8 cellular contexts compared by ENCODE assay signal in the genomic region with DNA sequence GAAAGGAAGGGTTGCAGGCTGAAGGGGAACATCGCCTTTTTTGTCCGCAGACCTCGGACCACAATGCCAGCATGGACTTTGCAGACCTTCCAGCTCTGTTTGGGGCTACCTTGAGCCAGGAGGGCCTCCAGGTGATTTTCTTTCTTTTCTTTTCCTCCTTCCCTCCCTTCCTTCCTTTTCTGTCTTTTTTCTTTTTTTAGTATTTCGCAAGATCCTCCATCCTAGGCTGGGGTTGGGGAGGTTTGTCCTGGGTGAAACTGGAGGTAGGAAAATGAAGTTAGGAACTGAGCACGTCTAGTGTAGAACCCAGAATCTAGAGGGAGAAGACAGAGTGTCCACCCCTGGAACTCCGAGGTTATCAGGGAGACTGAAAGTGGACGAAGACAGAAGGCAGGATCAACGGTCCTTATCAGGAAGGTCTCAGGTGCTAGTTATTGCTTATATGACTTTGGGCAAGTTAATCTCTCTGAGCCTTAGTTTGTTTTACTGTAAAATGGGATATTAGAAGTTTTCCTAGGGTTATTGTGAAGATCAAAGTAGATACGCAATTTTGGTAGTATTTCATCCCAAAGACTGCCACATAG.
DNase-seq lines count a peak whose midpoint lies in the region; ATAC-seq lines count a peak whose summit lies in the region.

No MANE protein-coding gene starts in this region.

- no peaks in the 10 kb centered on the region for H3K27me3 ChIP-seq in HUES48 (ENCODE audit: control insufficient read depth, insufficient read depth, low read length)

- peaks cover 13% of the 10 kb centered on the region for H3K36me3 Mint-ChIP-seq in activated naive CD8-positive, alpha-beta T cell

- peak overlapping the region; percentile 99 for H3K27ac ChIP-seq in HUES48 (ENCODE audit: low read depth, low read length)

- peaks cover 63% of the 10 kb centered on the region for H3K4me1 Mint-ChIP-seq in activated naive CD8-positive, alpha-beta T cell (ENCODE audit: low read depth)
- H3K4me1 Mint-ChIP-seq in stimulated activated naive CD8-positive, alpha-beta T cell treated with anti-CD3 and anti-CD28 coated beads, Interleukin-15, amount 100 ng/mL, for 72 hours: peaks cover 79% of the 10 kb centered on the region

- peak overlapping the region; percentile 92 for H3K9ac ChIP-seq in HUES48 (ENCODE audit: low read depth, low read length)

- no peak for DNase-seq in stimulated activated naive CD8-positive, alpha-beta T cell treated with anti-CD3 and anti-CD28 coated beads, Interleukin-15, amount 100 ng/mL, for 72 hours
- no peak for DNase-seq in NCI-H524 treated with DMSO at 0.1 percent for 48 hours (lab: John Stamatoyannopoulos, UW)
- no peak for DNase-seq in stimulated activated CD4-positive, alpha-beta T cell treated with anti-CD3 and anti-CD28 coated beads, Interleukin-4, amount 100 ng/mL, for 1 hour

- peaks cover 13% of the 10 kb centered on the region; the same call in 1 of the 2 replicates for H3K4me1 ChIP-seq in HUES48 (ENCODE audit: control insufficient read depth, insufficient read depth, low read length)

- peak overlapping the region; percentile 89 for H3K4me3 ChIP-seq in HUES48 (ENCODE audit: low read depth, low read length)
- peak overlapping the region; percentile 87 for H3K4me3 ChIP-seq in iPS-18c (ENCODE audit: insufficient read depth, low read depth, low read length)

- H3K36me3 ChIP-seq in HUES48 (ENCODE audit: control insufficient read depth, insufficient read depth, low read length): peaks cover 70% of the 10 kb centered on the region

- peak overlapping the region; percentile 96 for H3K4me3 Mint-ChIP-seq in activated naive CD8-positive, alpha-beta T cell
- peak overlapping the region; percentile 93 to 94 for H3K4me3 Mint-ChIP-seq in stimulated activated naive CD8-positive, alpha-beta T cell treated with anti-CD3 and anti-CD28 coated beads, Interleukin-15, amount 100 ng/mL, for 72 hours

- no peaks in the 10 kb centered on the region for H3K9me3 Mint-ChIP-seq in activated naive CD8-positive, alpha-beta T cell (ENCODE audit: low read depth)
- no peaks in the 10 kb centered on the region for H3K9me3 Mint-ChIP-seq in stimulated activated naive CD8-positive, alpha-beta T cell treated with anti-CD3 and anti-CD28 coated beads, Interleukin-15, amount 100 ng/mL, for 72 hours

- no peaks in the 10 kb centered on the region for H3K27me3 Mint-ChIP-seq in activated naive CD8-positive, alpha-beta T cell
- no peaks in the 10 kb centered on the region for H3K27me3 Mint-ChIP-seq in stimulated activated naive CD8-positive, alpha-beta T cell treated with anti-CD3 and anti-CD28 coated beads, Interleukin-15, amount 100 ng/mL, for 72 hours

- no peaks in the 10 kb centered on the region for H3K9me3 ChIP-seq in HUES48 (ENCODE audit: control insufficient read depth, insufficient read depth, low read length)
- peaks cover 2% of the 10 kb centered on the region for H3K9me3 ChIP-seq in iPS-18c (ENCODE audit: control insufficient read depth, insufficient read depth, low read length)

- H3K27ac Mint-ChIP-seq in activated naive CD8-positive, alpha-beta T cell: peak overlapping the region; percentile 99
- H3K27ac Mint-ChIP-seq in stimulated activated naive CD8-positive, alpha-beta T cell treated with anti-CD3 and anti-CD28 coated beads, Interleukin-15, amount 100 ng/mL, for 72 hours: peak overlapping the region; percentile 98 to 99

- ATAC-seq in stimulated activated naive CD8-positive, alpha-beta T cell treated with anti-CD3 and anti-CD28 coated beads, Interleukin-15, amount 100 ng/mL, for 72 hours: no peak
- ATAC-seq in HG02798 (IDR thresholded peaks at IDR 0.05; ENCODE audit: poor library complexity, unreplicated experiment) (no peak), GM21825 (IDR thresholded peaks at IDR 0.05; ENCODE audit: unreplicated experiment) (no peak)
